In the genomic region with DNA sequence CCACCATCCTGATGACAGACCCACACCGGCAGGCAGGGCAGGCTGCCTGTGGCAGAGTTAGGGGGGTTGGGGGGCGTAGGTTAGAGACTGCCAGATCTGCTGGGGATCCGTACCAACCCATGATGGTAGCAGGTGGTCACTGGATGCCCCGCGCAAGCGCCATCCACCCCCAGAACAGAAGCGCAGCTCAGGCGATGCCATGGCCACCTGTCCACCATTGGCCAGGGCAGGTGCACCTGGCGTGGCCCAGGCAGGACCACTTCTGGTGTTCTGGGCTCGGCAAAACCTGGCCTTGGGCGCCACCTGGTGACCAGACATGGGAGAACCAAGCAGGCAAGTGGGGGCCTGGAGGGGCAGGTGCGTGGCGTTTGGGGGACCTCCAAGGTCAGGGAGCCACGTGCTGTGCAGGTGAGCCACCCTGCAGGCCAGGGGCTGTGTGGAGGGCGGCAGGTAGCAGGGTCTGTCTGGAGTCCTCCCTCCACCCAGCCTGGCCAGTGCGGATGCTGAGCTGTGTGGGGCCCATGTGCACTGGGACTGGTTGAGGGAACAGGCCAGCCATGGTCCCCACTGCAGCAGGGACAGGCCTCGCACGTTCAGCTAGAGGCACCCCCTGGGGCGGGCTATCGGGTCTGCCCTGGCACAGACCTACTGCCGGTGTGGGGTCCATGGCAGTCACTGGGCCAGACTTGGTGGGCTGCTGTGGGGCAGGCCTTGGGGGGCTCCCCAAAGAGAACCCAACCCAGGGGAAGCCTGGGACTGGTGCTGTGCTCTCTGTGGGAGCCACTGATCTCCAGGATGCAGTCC, we compare ENCODE assay signal across 8 cellular contexts. TPM values are rescaled to one million over a fixed set of nuclear protein-coding genes. Genes with fewer than 3 reads are reported as not detected.
DNase-seq lines count a peak whose midpoint lies in the region; ATAC-seq and TF ChIP-seq lines count a peak whose summit lies in the region.

No MANE protein-coding gene starts in this region.

- H3K4me2 ChIP-seq in neural progenitor cell = no peak overlapping the region

- no peak overlapping the region for H3K9ac ChIP-seq in neural progenitor cell
- H3K9ac ChIP-seq in stomach smooth muscle (ENCODE audit: low read length in 2 of 2) = no peak overlapping the region

- H3K9me3 ChIP-seq in neural progenitor cell (ENCODE audit: low read depth) = no peaks in the 10 kb centered on the region
- H3K9me3 ChIP-seq in stomach smooth muscle (ENCODE audit: control insufficient read depth in 2 of 2, low read length in 2 of 2) = no peaks in the 10 kb centered on the region

- no peaks in the 10 kb centered on the region for H3K79me2 ChIP-seq in neural progenitor cell (ENCODE audit: low read depth)

- H3K4me1 Mint-ChIP-seq in neural progenitor cell = peaks cover 22% of the 10 kb centered on the region

- ATAC-seq in HG02798 (IDR thresholded peaks at IDR 0.05; ENCODE audit: poor library complexity, unreplicated experiment) = peak; percentile 54
- ATAC-seq in esophagus mucosa = peak; percentile 41

- H3K4me1 ChIP-seq in neural progenitor cell = peaks cover 28% of the 10 kb centered on the region
- peaks cover 90% of the 10 kb centered on the region for H3K4me1 ChIP-seq in stomach smooth muscle (ENCODE audit: control insufficient read depth, insufficient read depth, low read length)

- H3K27me3 ChIP-seq in neural progenitor cell (no peaks in the 10 kb centered on the region), stomach smooth muscle (ENCODE audit: control insufficient read depth in 1 of 2, insufficient read depth in 2 of 2, low read length in 2 of 2) (no peaks in the 10 kb centered on the region)

- H4K20me1 ChIP-seq in neural progenitor cell (ENCODE audit: low read depth) = no peaks in the 10 kb centered on the region

- peak overlapping the region; percentile 79 for H3K27ac Mint-ChIP-seq in neural progenitor cell

- H3K36me3 ChIP-seq in neural progenitor cell (no peaks in the 10 kb centered on the region), stomach smooth muscle (ENCODE audit: control insufficient read depth in 2 of 2, insufficient read depth in 2 of 2, low read length in 2 of 2) (no peaks in the 10 kb centered on the region)

- DNase-seq in CD1c-positive myeloid dendritic cell (ENCODE audit: extremely low spot score) = peak; percentile 72
- DNase-seq in NOMO-1 (lab: John Stamatoyannopoulos, UW; ENCODE audit: unreplicated experiment in 2 of 2) = peak; percentile 31 to 43
- peak; percentile 73 for DNase-seq in activated T-cell treated with anti-CD3 and anti-CD28 coated beads for 48 hours (ENCODE audit: low read depth)
- DNase-seq in neural progenitor cell (ENCODE audit: low spot score) = peak; percentile 82
- DNase-seq in amniotic stem cell (lab: John Stamatoyannopoulos, UW) = no peak

- no peak overlapping the region for H2AFZ ChIP-seq in neural progenitor cell (replicated peaks)

- no peaks in the 10 kb centered on the region for H3K36me3 Mint-ChIP-seq in neural progenitor cell

- peak; percentile 98 for TF ChIP-seq CTCF in neural progenitor cell (IDR thresholded peaks at IDR 0.05)

- no peak overlapping the region for H3K4me3 Mint-ChIP-seq in neural progenitor cell

- no peaks in the 10 kb centered on the region for H3F3A ChIP-seq in neural progenitor cell (ENCODE audit: low read depth)

- H3K9me3 Mint-ChIP-seq in neural progenitor cell = peaks cover 2% of the 10 kb centered on the region

- H3K4me3 ChIP-seq in neural progenitor cell (no peak overlapping the region), stomach smooth muscle (ENCODE audit: low read length in 2 of 2) (peak overlapping the region in 1 of 2 donors; percentile 29)

- H3K27ac ChIP-seq in neural progenitor cell (no peak overlapping the region), stomach smooth muscle (ENCODE audit: low read length) (peak overlapping the region; percentile 37)

- H3K27me3 Mint-ChIP-seq in neural progenitor cell (ENCODE audit: insufficient read depth, low read depth) = peaks cover 8% of the 10 kb centered on the region

RNA-seq across cellular contexts. Expression of a gene that starts 15.6 kb away (rescaled TPM):
- 23.6 TPM for total RNA-seq in esophagus mucosa
- 19.4 and 59.9 TPM in 2 replicates for total RNA-seq in neural progenitor cell (ENCODE audit: low replicate concordance)

RNA-seq across cellular contexts. Expression of a gene that starts 15.9 kb away (rescaled TPM):
- 30.3 TPM for total RNA-seq in esophagus mucosa
- total RNA-seq in neural progenitor cell (ENCODE audit: low replicate concordance) = 38.6 and 72.3 TPM in 2 replicates

RNA-seq across cellular contexts. Expression of a gene that starts 17.9 kb away (rescaled TPM):
- total RNA-seq in esophagus mucosa = 6.1 TPM
- total RNA-seq in neural progenitor cell (ENCODE audit: low replicate concordance) = 1.2 and 5.6 TPM in 2 replicates

RNA-seq across cellular contexts. Expression of a gene that starts 24.2 kb away (rescaled TPM):
- total RNA-seq in esophagus mucosa = 17.8 TPM
- 54.2 and 173 TPM in 2 replicates for total RNA-seq in neural progenitor cell (ENCODE audit: low replicate concordance)
